ENCODE assay signal across 1 cellular context in the genomic region with DNA sequence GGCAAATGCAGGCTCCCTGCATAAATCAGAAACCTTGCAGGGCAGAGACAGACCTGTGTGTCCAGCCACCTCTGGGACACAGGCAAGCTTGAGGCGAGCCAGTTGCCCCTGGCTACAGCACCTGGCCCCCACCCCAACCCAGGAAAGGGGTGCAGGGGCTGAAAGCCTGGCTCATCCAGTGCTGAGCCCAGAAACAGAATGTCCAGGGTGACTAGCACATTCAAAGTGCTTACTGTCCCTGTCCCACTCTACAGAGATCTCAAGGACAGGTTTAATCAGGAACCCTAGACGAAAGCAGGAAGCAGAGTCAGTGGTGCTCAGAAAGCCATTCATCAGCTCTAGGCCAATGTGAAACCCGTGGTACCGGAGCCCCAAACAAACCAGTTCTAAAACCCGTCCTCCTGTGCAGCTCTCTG.
TF ChIP-seq lines count a peak whose summit lies in the region.

No MANE protein-coding gene starts in this region.

TF ChIP-seq in IMR-90, 13 proteins besides CTCF, POLR2A, EP300 and RAD21:
- TF ChIP-seq NFE2L2 (IDR thresholded peaks at IDR 0.05; ENCODE audit: low read depth, low read length) (no peak), CEBPB (IDR thresholded peaks at IDR 0.05; ENCODE audit: low read depth, low read length) (no peak), MAZ (IDR thresholded peaks at IDR 0.05; ENCODE audit: borderline replicate concordance, low read depth, low read length) (no peak)
TF ChIP-seq in IMR-90: peak in this region for 0.
